24 cellular contexts compared by ENCODE assay signal in the genomic region with DNA sequence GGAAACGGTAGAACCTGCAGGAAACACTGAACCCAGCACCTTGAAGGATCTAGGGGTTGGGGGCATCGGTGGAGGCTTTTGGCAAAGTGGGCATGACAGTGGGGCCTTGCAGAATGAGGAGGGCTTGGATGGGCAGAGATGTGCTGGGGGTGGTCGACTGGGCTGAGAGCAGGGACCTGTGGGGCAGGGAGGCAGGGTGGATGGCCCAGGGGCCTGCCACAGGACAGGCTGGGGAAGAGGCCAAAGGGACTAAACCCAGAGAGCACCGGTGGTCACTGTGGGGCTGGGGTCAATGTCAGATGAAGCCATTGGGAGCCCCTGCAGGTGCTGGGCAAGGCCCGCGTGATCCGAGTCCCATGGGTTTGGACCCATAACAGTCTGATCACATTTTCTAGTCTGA.
"Had no signal": no experiment of that assay in that cellular context is flagged by ENCODE, and none has a peak within 500 bp of the region (broad histone marks: within the 10 kb centered on the region; RNA-seq: fewer than 3 reads in every experiment).

No MANE protein-coding gene starts in this region.

- H3K36me3 Mint-ChIP-seq: activated naive CD4-positive, alpha-beta T cell treated with anti-CD3 and anti-CD28 coated beads, Interleukin-2, amount 10 ng/mL, durations not matched to agents 7 days and 5 days; memory B cell had no signal

- H3K9me3 ChIP-seq: right lobe of liver, suprapubic skin, tibial nerve, uterus had no signal

- H3K4me3 ChIP-seq: right lobe of liver, skin epidermis, suprapubic skin, tibial nerve, uterus had no signal

- ATAC-seq: activated CD8-positive, alpha-beta T cell treated with anti-CD3 and anti-CD28 coated beads, Interleukin-2, amount 10 ng/mL, durations not matched to agents 7 days and 5 days; esophagus mucosa; left colon; naive thymus-derived CD8-positive, alpha-beta T cell; right lobe of liver; stimulated activated naive B cell treated with anti-CD40 and anti-IgM and Interleukin-4, amounts not matched to agents 10 μg/mL and 1 μg/mL and 100 μg/mL, for 72 hours had no signal

- H3K9me3 Mint-ChIP-seq: activated CD4-positive, alpha-beta T cell treated with anti-CD3 and anti-CD28 coated beads, Interleukin-2, amount 10 ng/mL, durations not matched to agents 7 days and 5 days; activated naive CD4-positive, alpha-beta T cell treated with anti-CD3 and anti-CD28 coated beads, Interleukin-2, amount 10 ng/mL, durations not matched to agents 7 days and 5 days; memory B cell; naive thymus-derived CD8-positive, alpha-beta T cell; neural crest cell; stimulated activated naive B cell treated with anti-CD40 and anti-IgM and Interleukin-4, amounts not matched to agents 10 μg/mL and 1 μg/mL and 100 μg/mL, for 72 hours had no signal

- H3K4me1 ChIP-seq: right lobe of liver, suprapubic skin, tibial nerve, uterus had no signal

- H3K27ac ChIP-seq: brain microvascular endothelial cell, right lobe of liver, skin epidermis, suprapubic skin, tibial nerve, uterus had no signal

- H3K27me3 Mint-ChIP-seq: activated CD4-positive, alpha-beta T cell treated with anti-CD3 and anti-CD28 coated beads, Interleukin-2, amount 10 ng/mL, durations not matched to agents 7 days and 5 days; memory B cell; naive thymus-derived CD8-positive, alpha-beta T cell; stimulated activated naive B cell treated with anti-CD40 and anti-IgM and Interleukin-4, amounts not matched to agents 10 μg/mL and 1 μg/mL and 100 μg/mL, for 72 hours had no signal

- H3K36me3 ChIP-seq: brain microvascular endothelial cell, right lobe of liver, suprapubic skin, uterus had no signal

- H3K4me3 Mint-ChIP-seq: activated CD4-positive, alpha-beta T cell treated with anti-CD3 and anti-CD28 coated beads, Interleukin-2, amount 10 ng/mL, durations not matched to agents 7 days and 5 days; activated CD8-positive, alpha-beta T cell treated with anti-CD3 and anti-CD28 coated beads, Interleukin-2, amount 10 ng/mL, durations not matched to agents 7 days and 5 days; activated naive CD4-positive, alpha-beta T cell treated with anti-CD3 and anti-CD28 coated beads, Interleukin-2, amount 10 ng/mL, durations not matched to agents 7 days and 5 days; memory B cell; naive thymus-derived CD8-positive, alpha-beta T cell; neural crest cell; stimulated activated naive B cell treated with anti-CD40 and anti-IgM and Interleukin-4, amounts not matched to agents 10 μg/mL and 1 μg/mL and 100 μg/mL, for 72 hours had no signal

- H3K27ac Mint-ChIP-seq: activated CD4-positive, alpha-beta T cell treated with anti-CD3 and anti-CD28 coated beads, Interleukin-2, amount 10 ng/mL, durations not matched to agents 7 days and 5 days; activated CD8-positive, alpha-beta T cell treated with anti-CD3 and anti-CD28 coated beads, Interleukin-2, amount 10 ng/mL, durations not matched to agents 7 days and 5 days; activated naive CD4-positive, alpha-beta T cell treated with anti-CD3 and anti-CD28 coated beads, Interleukin-2, amount 10 ng/mL, durations not matched to agents 7 days and 5 days; memory B cell; naive thymus-derived CD8-positive, alpha-beta T cell; stimulated activated naive B cell treated with anti-CD40 and anti-IgM and Interleukin-4, amounts not matched to agents 10 μg/mL and 1 μg/mL and 100 μg/mL, for 72 hours had no signal

- H3K27me3 ChIP-seq: brain microvascular endothelial cell, right lobe of liver, suprapubic skin, tibial nerve, uterus had no signal

- DNase-seq: activated CD4-positive, alpha-beta T cell treated with anti-CD3 and anti-CD28 coated beads, Interleukin-2, amount 10 ng/mL, durations not matched to agents 7 days and 5 days; activated CD4-positive, CD25-positive, alpha-beta regulatory T cell treated with anti-CD3 and anti-CD28 coated beads, Interleukin-2, amount 50 U/mL, for 72 hours; activated CD8-positive, alpha-beta T cell treated with anti-CD3 and anti-CD28 coated beads, Interleukin-2, amount 10 ng/mL, durations not matched to agents 7 days and 5 days; activated gamma-delta T cell; activated naive CD4-positive, alpha-beta T cell treated with anti-CD3 and anti-CD28 coated beads, Interleukin-2, amount 10 ng/mL, durations not matched to agents 7 days and 5 days; amniotic stem cell; brain microvascular endothelial cell; foreskin fibroblast; hippocampal formation; kidney; left colon; naive thymus-derived CD8-positive, alpha-beta T cell; right lobe of liver; stimulated activated CD4-positive, alpha-beta T cell treated with anti-CD3 and anti-CD28 coated beads, Interleukin-12 subunit alpha, Interleukin-12 subunit beta, amount 100 ng/mL, for 4 hours; stimulated activated CD4-positive, alpha-beta T cell treated with anti-CD3 and anti-CD28 coated beads, Interleukin-4, amount 100 ng/mL, for 24 hours; stimulated activated naive B cell treated with anti-CD40 and anti-IgM and Interleukin-4, amounts not matched to agents 10 μg/mL and 1 μg/mL and 100 μg/mL, for 72 hours; T-helper 2 cell had no signal

- H3K4me1 Mint-ChIP-seq: activated CD4-positive, alpha-beta T cell treated with anti-CD3 and anti-CD28 coated beads, Interleukin-2, amount 10 ng/mL, durations not matched to agents 7 days and 5 days; memory B cell; neural crest cell; stimulated activated naive B cell treated with anti-CD40 and anti-IgM and Interleukin-4, amounts not matched to agents 10 μg/mL and 1 μg/mL and 100 μg/mL, for 72 hours had no signal
